Comparison of ENCODE assay signal across 34 cellular contexts in the genomic region with DNA sequence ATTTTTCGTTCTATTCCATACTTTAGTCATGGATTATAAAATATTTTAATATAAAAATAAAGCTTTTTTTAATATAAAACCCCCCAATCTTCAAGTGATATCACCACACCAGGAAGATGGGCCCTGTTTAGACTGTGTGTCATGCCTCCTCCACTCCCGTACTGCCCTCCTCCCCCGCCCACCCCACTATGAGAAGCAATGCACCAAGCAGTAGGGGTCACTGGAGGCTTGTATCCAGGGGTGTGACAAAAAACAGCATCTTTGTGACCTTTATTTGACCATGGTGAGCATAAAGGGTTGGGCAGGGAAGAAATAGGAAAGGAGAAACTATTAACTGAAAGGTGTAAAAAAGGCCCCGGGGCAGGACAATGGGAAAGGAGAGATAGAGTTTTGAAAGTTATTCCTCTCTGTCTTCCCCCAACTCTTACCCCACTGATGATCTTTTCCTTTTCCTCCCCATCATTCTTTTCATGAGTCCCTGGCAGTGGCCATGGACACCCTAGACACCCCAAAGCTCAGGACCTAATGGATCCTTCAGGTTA. TPM values are rescaled to one million over a fixed set of nuclear protein-coding genes. Genes with fewer than 3 reads are reported as not detected.
"Had no signal": no experiment of that assay in that cellular context is flagged by ENCODE, and none has a peak within 500 bp of the region (broad histone marks: within the 10 kb centered on the region; RNA-seq: fewer than 3 reads in every experiment).

No MANE protein-coding gene starts in this region.

- H3K27ac Mint-ChIP-seq: memory B cell; naive B cell; progenitor cell of endocrine pancreas; stimulated activated memory B cell treated with anti-CD40 and anti-IgM and Interleukin-4, amounts not matched to agents 10 μg/mL and 1 μg/mL and 100 μg/mL, for 72 hours; type B pancreatic cell had no signal

- H3K4me3 Mint-ChIP-seq: memory B cell; naive B cell; neural crest cell; stimulated activated memory B cell treated with anti-CD40 and anti-IgM and Interleukin-4, amounts not matched to agents 10 μg/mL and 1 μg/mL and 100 μg/mL, for 72 hours; type B pancreatic cell had no signal

- ATAC-seq: foreskin keratinocyte; gastroesophageal sphincter; heart left ventricle; left lobe of liver; right lobe of liver; stimulated activated memory B cell treated with anti-CD40 and anti-IgM and Interleukin-4, amounts not matched to agents 10 μg/mL and 1 μg/mL and 100 μg/mL, for 72 hours; stimulated activated naive CD8-positive, alpha-beta T cell treated with anti-CD3 and anti-CD28 coated beads, Interleukin-15, Interleukin-2, amounts not matched to agents 100 U/mL and 50 U/mL, for 24 hours had no signal

- H2AFZ ChIP-seq: hepatocyte, parathyroid adenoma had no signal

- H3K4me3 ChIP-seq: dorsolateral prefrontal cortex, esophagus muscularis mucosa, gastroesophageal sphincter, heart left ventricle, hepatocyte, lung, right lobe of liver, smooth muscle cell, testis, tibial artery had no signal

- H3K27me3 ChIP-seq: right lobe of liver, testis had no signal

- H3K4me2 ChIP-seq: hepatocyte, smooth muscle cell had no signal

- H3K9me3 ChIP-seq: esophagus muscularis mucosa, gastroesophageal sphincter, heart left ventricle, neutrophil, right lobe of liver, testis, tibial artery had no signal

- H3K79me2 ChIP-seq: hepatocyte, parathyroid adenoma had no signal

- DNase-seq: dorsolateral prefrontal cortex; effector CD4-positive, alpha-beta T cell; foreskin keratinocyte; heart left ventricle; kidney; naive B cell; right lobe of liver; stimulated activated CD4-positive, alpha-beta T cell treated with anti-CD3 and anti-CD28 coated beads, Interleukin-12 subunit alpha, Interleukin-12 subunit beta, amount 100 ng/mL, for 4 hours; stimulated activated CD4-positive, alpha-beta T cell treated with anti-CD3 and anti-CD28 coated beads, Interleukin-1b, Interleukin-23, amount 100 ng/mL, for 48 hours; stimulated activated CD4-positive, alpha-beta T cell treated with anti-CD3 and anti-CD28 coated beads, Interleukin-4, amount 100 ng/mL, for 4 hours; stimulated activated naive CD8-positive, alpha-beta T cell treated with anti-CD3 and anti-CD28 coated beads, Interleukin-15, Interleukin-2, amounts not matched to agents 100 U/mL and 50 U/mL, for 24 hours; substantia nigra; testis; tibial artery had no signal

- H3K36me3 Mint-ChIP-seq: memory B cell; stimulated activated memory B cell treated with anti-CD40 and anti-IgM and Interleukin-4, amounts not matched to agents 10 μg/mL and 1 μg/mL and 100 μg/mL, for 72 hours; type B pancreatic cell had no signal

- FAIRE-seq: colon, kidney had no signal

- H3K9me3 Mint-ChIP-seq: memory B cell; neural crest cell; stimulated activated memory B cell treated with anti-CD40 and anti-IgM and Interleukin-4, amounts not matched to agents 10 μg/mL and 1 μg/mL and 100 μg/mL, for 72 hours; type B pancreatic cell had no signal

- H3K36me3 ChIP-seq: esophagus muscularis mucosa, gastroesophageal sphincter, heart left ventricle, neutrophil, right lobe of liver, tibial artery had no signal

- H3K27ac ChIP-seq: dorsolateral prefrontal cortex, epithelial cell of prostate, esophagus muscularis mucosa, foreskin keratinocyte, gastroesophageal sphincter, heart left ventricle, hepatocyte, neutrophil, parathyroid adenoma, right lobe of liver, testis, tibial artery had no signal

- H3K9ac ChIP-seq: parathyroid adenoma had no signal

RNA-seq across cellular contexts. Expression of gene PITX3, which starts 3.5 kb away (rescaled TPM):
- total RNA-seq: cerebellum, esophagus muscularis mucosa, fibroblast of lung, foreskin keratinocyte, hepatocyte, kidney, left lobe of liver, liver, lung, mononuclear cell, neural crest cell, progenitor cell of endocrine pancreas, right lobe of liver, smooth muscle cell had no signal
- polyA plus RNA-seq: fibroblast of lung, liver had no signal

RNA-seq across cellular contexts. Expression of gene ELOVL3, which starts 11.7 kb away (rescaled TPM):
- total RNA-seq: hepatocyte, left lobe of liver, mononuclear cell, progenitor cell of endocrine pancreas, right lobe of liver, urinary bladder had no signal
- polyA plus RNA-seq: hepatocyte, liver had no signal
